Comparison of ENCODE assay signal across 18 cellular contexts in genomic region chr12:65162609-65163008, GRCh38. TPM values are rescaled to one million over a fixed set of nuclear protein-coding genes. Genes with fewer than 3 reads are reported as not detected.
DNase-seq lines count a peak whose midpoint lies in the region; ATAC-seq and TF ChIP-seq lines count a peak whose summit lies in the region.
"Had no signal": no experiment of that assay in that cellular context is flagged by ENCODE, and none has a peak within 500 bp of the region (broad histone marks: within the 10 kb centered on the region; RNA-seq: fewer than 3 reads in every experiment).

No MANE protein-coding gene starts in this region.

- no peak overlapping the region for H3K27ac Mint-ChIP-seq in natural killer cell
- H3K27ac Mint-ChIP-seq: activated T-helper 2 cell treated with anti-CD3 and anti-CD28 coated beads, Interferon-gamma antibody, Interleukin-2, Interleukin-4, amounts not matched to agents 10 μg/mL and 5 μg/mL and 100 μg/mL, durations not matched to agents 14 hours and 24 hours and 36 hours; GM23338; stimulated activated memory B cell treated with anti-CD40 and anti-IgM and Interleukin-4, amounts not matched to agents 10 μg/mL and 1 μg/mL and 100 μg/mL, for 72 hours had no signal

- intact Hi-C loops in natural killer cell (cut with micrococcal nuclease): loop anchor here (10.0 kb wide), 1 partner anchor 758 kb away; the partner anchor contains the start of gene XPOT

- TF ChIP-seq CTCF in natural killer cell (IDR thresholded peaks at IDR 0.05): no peak

- H3K27me3 Mint-ChIP-seq in natural killer cell (ENCODE audit: low read depth in 2 of 2): peaks cover 23 to 37% of the 10 kb centered on the region in 2 donors

- DNase-seq in islet precursor cell (no peak), natural killer cell (no peak), DMS 273 (lab: John Stamatoyannopoulos, UW; ENCODE audit: unreplicated experiment) (no peak), NCI-H446 treated with DMSO at 0.1 percent for 48 hours (lab: John Stamatoyannopoulos, UW) (no peak)
- DNase-seq: activated CD4-positive, alpha-beta T cell treated with anti-CD3 and anti-CD28 coated beads, Interleukin-2, amount 50 U/mL, for 4 hours; anterior cingulate cortex; DMS79 treated with DMSO at 0.1 percent for 48 hours; erythroblast; NCI-H1092; SJCRH30; stimulated activated CD4-positive, alpha-beta T cell treated with anti-CD3 and anti-CD28 coated beads, Interleukin-4, amount 100 ng/mL, for 4 hours had no signal

- H3K36me3 Mint-ChIP-seq in natural killer cell: no peaks in the 10 kb centered on the region
- H3K36me3 Mint-ChIP-seq: stimulated activated memory B cell treated with anti-CD40 and anti-IgM and Interleukin-4, amounts not matched to agents 10 μg/mL and 1 μg/mL and 100 μg/mL, for 72 hours had no signal

- no peak overlapping the region for H3K4me3 Mint-ChIP-seq in natural killer cell
- H3K4me3 Mint-ChIP-seq: GM23338; stimulated activated memory B cell treated with anti-CD40 and anti-IgM and Interleukin-4, amounts not matched to agents 10 μg/mL and 1 μg/mL and 100 μg/mL, for 72 hours had no signal

- H3K4me1 Mint-ChIP-seq in natural killer cell: no peaks in the 10 kb centered on the region
- H3K4me1 Mint-ChIP-seq: GM23338; stimulated activated memory B cell treated with anti-CD40 and anti-IgM and Interleukin-4, amounts not matched to agents 10 μg/mL and 1 μg/mL and 100 μg/mL, for 72 hours had no signal

- ATAC-seq in GM18861 (IDR thresholded peaks at IDR 0.05; ENCODE audit: unreplicated experiment): peak; percentile 84
- peak; percentile 61 for ATAC-seq in GM21360 (IDR thresholded peaks at IDR 0.05; ENCODE audit: unreplicated experiment)
- ATAC-seq in HG02870 (IDR thresholded peaks at IDR 0.05; ENCODE audit: unreplicated experiment): peak; percentile 74
- peak; percentile 67 for ATAC-seq in HG03558 (IDR thresholded peaks at IDR 0.05; ENCODE audit: extremely low read depth, unreplicated experiment)
- ATAC-seq in natural killer cell: no peak
- ATAC-seq: GM23338; stimulated activated memory B cell treated with anti-CD40 and anti-IgM and Interleukin-4, amounts not matched to agents 10 μg/mL and 1 μg/mL and 100 μg/mL, for 72 hours had no signal

- no peaks in the 10 kb centered on the region for H3K9me3 Mint-ChIP-seq in natural killer cell
- H3K9me3 Mint-ChIP-seq: activated T-helper 2 cell treated with anti-CD3 and anti-CD28 coated beads, Interferon-gamma antibody, Interleukin-2, Interleukin-4, amounts not matched to agents 10 μg/mL and 5 μg/mL and 100 μg/mL, durations not matched to agents 14 hours and 24 hours and 36 hours; GM23338; stimulated activated memory B cell treated with anti-CD40 and anti-IgM and Interleukin-4, amounts not matched to agents 10 μg/mL and 1 μg/mL and 100 μg/mL, for 72 hours had no signal

RNA-seq across cellular contexts. Expression of gene LEMD3, which starts 6.8 kb away (rescaled TPM):
- total RNA-seq in natural killer cell: 10 to 100 TPM; 67.3 to 76.2 (median 71.1) TPM

RNA-seq across cellular contexts. Expression of gene WIF1, which starts 41.5 kb away (rescaled TPM):
- not detected for total RNA-seq in natural killer cell
- total RNA-seq: activated T-helper 2 cell treated with anti-CD3 and anti-CD28 coated beads, Interferon-gamma antibody, Interleukin-2, Interleukin-4, amounts not matched to agents 10 μg/mL and 5 μg/mL and 100 μg/mL, durations not matched to agents 14 hours and 24 hours and 36 hours; SJCRH30 had no signal

Comparison
In these comparisons a context has a peak if more than half of its experiments do, and no peak if none do; other contexts are left out.
1. ATAC-seq: peak in GM18861 (single experiment), GM21360 (single experiment), HG02870 (single experiment) and HG03558 (single experiment); none in natural killer cell (0 of 3).